In the genomic region with DNA sequence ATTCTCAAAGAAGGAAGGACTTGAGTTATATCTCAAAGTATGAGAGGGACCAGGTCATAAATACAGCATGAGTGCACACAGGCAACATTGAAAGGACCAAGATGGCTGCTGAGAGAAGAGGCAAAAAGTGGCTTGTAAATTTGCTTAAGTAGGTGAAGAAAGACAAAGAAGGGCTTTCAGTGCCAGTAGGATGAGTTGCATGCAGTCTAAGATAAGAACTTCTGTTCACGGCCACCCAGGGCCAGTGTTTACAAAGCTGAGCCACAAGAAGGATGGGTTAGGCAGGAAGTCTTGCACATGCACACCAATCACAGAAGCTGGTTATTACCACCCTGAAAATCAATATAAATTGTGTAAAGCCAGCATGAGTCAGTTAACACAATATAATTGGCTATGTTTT, we compare ENCODE assay signal across 1 cellular context.
TF ChIP-seq lines count a peak whose summit lies in the region.

No MANE protein-coding gene starts in this region.

TF ChIP-seq in K562, 482 proteins besides CTCF, POLR2A, EP300 and RAD21 (continued from another document and continues in another):
- peak; percentile 82 for TF ChIP-seq EHMT2 (IDR thresholded peaks at IDR 0.05)
- no peak for TF ChIP-seq NCOA6 (IDR thresholded peaks at IDR 0.05)
- TF ChIP-seq ELF2 (CRISPR knock-in tag; IDR thresholded peaks at IDR 0.05): no peak
- no peak for TF ChIP-seq POLR2AphosphoS2 (IDR thresholded peaks at IDR 0.05; ENCODE audit: low read length)
- no peak for TF ChIP-seq TEAD1 (CRISPR knock-in tag; IDR thresholded peaks at IDR 0.05)
- TF ChIP-seq, protein P1, sequence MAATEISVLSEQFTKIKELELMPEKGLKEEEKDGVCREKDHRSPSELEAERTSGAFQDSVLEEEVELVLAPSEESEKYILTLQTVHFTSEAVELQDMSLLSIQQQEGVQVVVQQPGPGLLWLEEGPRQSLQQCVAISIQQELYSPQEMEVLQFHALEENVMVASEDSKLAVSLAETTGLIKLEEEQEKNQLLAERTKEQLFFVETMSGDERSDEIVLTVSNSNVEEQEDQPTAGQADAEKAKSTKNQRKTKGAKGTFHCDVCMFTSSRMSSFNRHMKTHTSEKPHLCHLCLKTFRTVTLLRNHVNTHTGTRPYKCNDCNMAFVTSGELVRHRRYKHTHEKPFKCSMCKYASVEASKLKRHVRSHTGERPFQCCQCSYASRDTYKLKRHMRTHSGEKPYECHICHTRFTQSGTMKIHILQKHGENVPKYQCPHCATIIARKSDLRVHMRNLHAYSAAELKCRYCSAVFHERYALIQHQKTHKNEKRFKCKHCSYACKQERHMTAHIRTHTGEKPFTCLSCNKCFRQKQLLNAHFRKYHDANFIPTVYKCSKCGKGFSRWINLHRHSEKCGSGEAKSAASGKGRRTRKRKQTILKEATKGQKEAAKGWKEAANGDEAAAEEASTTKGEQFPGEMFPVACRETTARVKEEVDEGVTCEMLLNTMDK (IDR thresholded peaks at IDR 0.05; ENCODE audit: borderline replicate concordance, insufficient read depth, low read depth, low read length, poor library complexity, severe bottlenecking): no peak
- TF ChIP-seq FOXK2 (conservative IDR thresholded peaks at IDR 0.05 in 1 of 2, IDR thresholded peaks at IDR 0.05 in 1 of 2; ENCODE audit: low read depth in 2 of 2): peak; percentile 65 to 78; a peak in 3 of 4 replicates
- no peak for TF ChIP-seq ZBED1 (IDR thresholded peaks at IDR 0.05)
- peak; percentile 74 for TF ChIP-seq TCF3 (CRISPR knock-in tag; IDR thresholded peaks at IDR 0.05)
- no peak for TF ChIP-seq RFX1 (IDR thresholded peaks at IDR 0.05)
- TF ChIP-seq ZBTB40 (IDR thresholded peaks at IDR 0.05): no peak
- TF ChIP-seq ZBTB40 (CRISPR knock-in tag; IDR thresholded peaks at IDR 0.05): no peak
- no peak for TF ChIP-seq RHOXF2B (CRISPR knock-in tag; conservative IDR thresholded peaks at IDR 0.05)
- no peak for TF ChIP-seq BMI1 (IDR thresholded peaks at IDR 0.05; ENCODE audit: low read length)
- TF ChIP-seq, protein P2, sequence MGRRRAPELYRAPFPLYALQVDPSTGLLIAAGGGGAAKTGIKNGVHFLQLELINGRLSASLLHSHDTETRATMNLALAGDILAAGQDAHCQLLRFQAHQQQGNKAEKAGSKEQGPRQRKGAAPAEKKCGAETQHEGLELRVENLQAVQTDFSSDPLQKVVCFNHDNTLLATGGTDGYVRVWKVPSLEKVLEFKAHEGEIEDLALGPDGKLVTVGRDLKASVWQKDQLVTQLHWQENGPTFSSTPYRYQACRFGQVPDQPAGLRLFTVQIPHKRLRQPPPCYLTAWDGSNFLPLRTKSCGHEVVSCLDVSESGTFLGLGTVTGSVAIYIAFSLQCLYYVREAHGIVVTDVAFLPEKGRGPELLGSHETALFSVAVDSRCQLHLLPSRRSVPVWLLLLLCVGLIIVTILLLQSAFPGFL (CRISPR knock-in tag; IDR thresholded peaks at IDR 0.05): no peak
- TF ChIP-seq SMARCA4 (IDR thresholded peaks at IDR 0.05): peak; percentile 66; the same call in 1 of the 2 replicates
- TF ChIP-seq OTX1 (CRISPR knock-in tag; IDR thresholded peaks at IDR 0.05): no peak
- 0 out of 2 replicates have a peak, but pooled peaks have one; percentile 23 for TF ChIP-seq MYC (IDR thresholded peaks at IDR 0.05; ENCODE audit: low read depth, low read length)
- no peak for TF ChIP-seq MYC (CRISPR knock-in tag; IDR thresholded peaks at IDR 0.05; ENCODE audit: borderline replicate concordance, low read depth)
- TF ChIP-seq SREBF1 (IDR thresholded peaks at IDR 0.05; ENCODE audit: borderline replicate concordance, low read depth, low read length): no peak
- TF ChIP-seq ZNF511 (CRISPR knock-in tag; IDR thresholded peaks at IDR 0.05): no peak
- peak; percentile 44 for TF ChIP-seq L3MBTL2 (IDR thresholded peaks at IDR 0.05)
- TF ChIP-seq NCOR1 (IDR thresholded peaks at IDR 0.05): 0 out of 2 replicates have a peak, but pooled peaks have one; percentile 7
- TF ChIP-seq MIER1 (IDR thresholded peaks at IDR 0.05; ENCODE audit: low read depth): no peak
- peak; percentile 11 for TF ChIP-seq NFYB (IDR thresholded peaks at IDR 0.05; ENCODE audit: extremely low read depth, insufficient read length)
- TF ChIP-seq PRMT5 (CRISPR knock-in tag; IDR thresholded peaks at IDR 0.05): no peak
- TF ChIP-seq LEF1 (IDR thresholded peaks at IDR 0.05): peak; percentile 44; the same call in 1 of the 2 replicates
- peak; percentile 74 for TF ChIP-seq SMARCE1 (IDR thresholded peaks at IDR 0.05)
- no peak for TF ChIP-seq ZNF583 (CRISPR knock-in tag; IDR thresholded peaks at IDR 0.05)
- TF ChIP-seq MCM7 (IDR thresholded peaks at IDR 0.05): no peak
- TF ChIP-seq MGA (IDR thresholded peaks at IDR 0.05): no peak; the same call in 1 of the 2 replicates
- TF ChIP-seq MEIS2 (IDR thresholded peaks at IDR 0.05; ENCODE audit: partially characterized antibody): peak; percentile 90
- no peak for TF ChIP-seq BRF1 (IDR thresholded peaks at IDR 0.05; ENCODE audit: borderline replicate concordance, extremely low read depth, insufficient read length)
- no peak for TF ChIP-seq TRIM28 (IDR thresholded peaks at IDR 0.05)
- peak; percentile 76 for TF ChIP-seq ARID1B (IDR thresholded peaks at IDR 0.05)
